In the genomic region with DNA sequence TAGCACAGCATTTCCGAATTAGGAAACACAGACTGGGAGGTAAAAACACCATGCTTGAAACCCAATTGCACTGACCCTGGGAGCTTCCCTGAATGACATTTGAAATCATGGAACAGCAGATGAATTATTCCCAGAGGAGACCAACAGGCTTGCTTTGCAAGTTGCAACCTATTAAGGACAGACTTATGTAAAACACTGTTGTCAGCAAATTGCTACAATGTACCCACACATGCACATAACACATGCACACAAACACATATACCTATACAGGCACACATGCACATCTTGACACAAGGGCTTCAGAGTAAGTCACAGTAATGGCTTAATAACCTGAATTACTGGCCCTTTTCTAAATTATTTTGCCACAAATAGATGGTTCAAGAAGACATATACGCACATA, we compare ENCODE assay signal across 29 cellular contexts.
"Had no signal": no experiment of that assay in that cellular context is flagged by ENCODE, and none has a peak within 500 bp of the region (broad histone marks: within the 10 kb centered on the region; RNA-seq: fewer than 3 reads in every experiment).

No MANE protein-coding gene starts in this region.

- H3K9ac ChIP-seq: neural progenitor cell had no signal

- H3K36me3 ChIP-seq: neural progenitor cell, neutrophil, pancreas, prostate gland, spleen, suprapubic skin, tibial artery, transverse colon, upper lobe of right lung, vagina had no signal

- ATAC-seq: naive thymus-derived CD4-positive, alpha-beta T cell; natural killer cell; pancreas; right cardiac atrium; sciatic nerve; stimulated activated memory B cell treated with anti-CD40 and anti-IgM and Interleukin-4, amounts not matched to agents 10 μg/mL and 1 μg/mL and 100 μg/mL, for 72 hours; stimulated activated naive CD8-positive, alpha-beta T cell treated with anti-CD3 and anti-CD28 coated beads, Interleukin-15, amount 100 ng/mL, for 72 hours; stimulated activated naive CD8-positive, alpha-beta T cell treated with anti-CD3 and anti-CD28 coated beads, Interleukin-15, Interleukin-2, amounts not matched to agents 100 U/mL and 50 U/mL, for 24 hours; upper lobe of right lung had no signal

- FAIRE-seq: pancreas had no signal

- H3K4me3 ChIP-seq: neural progenitor cell, pancreas, prostate gland, skin epidermis, smooth muscle cell, spleen, suprapubic skin, testis, tibial artery, transverse colon, upper lobe of right lung, vagina had no signal

- H3K27me3 ChIP-seq: neural progenitor cell, neutrophil, pancreas, spleen, suprapubic skin, testis, tibial artery, transverse colon, upper lobe of right lung, vagina had no signal

- H3K9me3 ChIP-seq: neutrophil, pancreas, prostate gland, suprapubic skin, testis, tibial artery, transverse colon, upper lobe of right lung, vagina had no signal

- H3K27ac ChIP-seq: neural progenitor cell, neutrophil, pancreas, prostate gland, skin epidermis, spleen, suprapubic skin, testis, tibial artery, transverse colon, upper lobe of right lung, vagina had no signal

- H3K4me1 ChIP-seq: neural progenitor cell, pancreas, prostate gland, spleen, suprapubic skin, testis, tibial artery, transverse colon, upper lobe of right lung, vagina had no signal

- DNase-seq: naive thymus-derived CD4-positive, alpha-beta T cell; natural killer cell; nucleus accumbens; pancreas; retina; right cardiac atrium; spleen; stimulated activated CD4-positive, alpha-beta T cell treated with anti-CD3 and anti-CD28 coated beads, Interleukin-12 subunit alpha, Interleukin-12 subunit beta, amount 100 ng/mL, for 4 hours; stimulated activated CD4-positive, alpha-beta T cell treated with anti-CD3 and anti-CD28 coated beads, Interleukin-1b, Interleukin-23, amount 100 ng/mL, for 48 hours; stimulated activated CD4-positive, alpha-beta T cell treated with anti-CD3 and anti-CD28 coated beads, Interleukin-4, amount 100 ng/mL, for 1 hour; stimulated activated CD4-positive, alpha-beta T cell treated with anti-CD3 and anti-CD28 coated beads, Interleukin-4, amount 100 ng/mL, for 4 hours; stimulated activated CD8-positive, alpha-beta memory T cell treated with anti-CD3 and anti-CD28 coated beads, Interleukin-4, amount 100 ng/mL, for 48 hours; stimulated activated naive CD4-positive, alpha-beta T cell; stimulated activated naive CD8-positive, alpha-beta T cell treated with anti-CD3 and anti-CD28 coated beads, Interleukin-15, amount 100 ng/mL, for 72 hours; stimulated activated naive CD8-positive, alpha-beta T cell treated with anti-CD3 and anti-CD28 coated beads, Interleukin-15, Interleukin-2, amounts not matched to agents 100 U/mL and 50 U/mL, for 24 hours; substantia nigra; testis; tibial artery; transverse colon; upper lobe of right lung had no signal

- H3K4me2 ChIP-seq: neural progenitor cell, smooth muscle cell had no signal

- H2AFZ ChIP-seq: neural progenitor cell had no signal
